ENCODE assay signal across 19 cellular contexts in genomic region chr11:73394416-73395296, GRCh38. TPM values are rescaled to one million over a fixed set of nuclear protein-coding genes. Genes with fewer than 3 reads are reported as not detected.
DNase-seq lines count a peak whose midpoint lies in the region; ATAC-seq, FAIRE-seq and TF ChIP-seq lines count a peak whose summit lies in the region.
"Had no signal": no experiment of that assay in that cellular context is flagged by ENCODE, and none has a peak within 500 bp of the region (broad histone marks: within the 10 kb centered on the region; RNA-seq: fewer than 3 reads in every experiment).

No MANE protein-coding gene starts in this region.

- 92% methylated on average over 34 of the region's 34 CpGs for WGBS in right cardiac atrium
- WGBS in GM12878 (ENCODE audit: insufficient coverage, insufficient replicate concordance, low lambda C conversion rate, missing lambda C conversion rate): 91% methylated on average over 34 of the region's 34 CpGs
- no CpG with 5 or more reads among the region's 34 CpGs for WGBS in neuronal stem cell (ENCODE audit: extremely low coverage in 2 of 2, insufficient read length in 2 of 2, insufficient replicate concordance in 1 of 2), 2 donors
- 81 to 84% methylated on average over 34 of the region's 34 CpGs for WGBS in aorta, 2 donors

- no peak overlapping the region for H2BK120ac ChIP-seq in neuronal stem cell (ENCODE audit: low read depth, low read length)

- H2BK15ac ChIP-seq in neuronal stem cell (ENCODE audit: low read length): no peak overlapping the region

- no peak overlapping the region for H3K4ac ChIP-seq in neuronal stem cell (ENCODE audit: low read length)

- no peaks in the 10 kb centered on the region for H3K4me1 ChIP-seq in right cardiac atrium (ENCODE audit: control insufficient read depth, insufficient read depth, low read length)
- H3K4me1 ChIP-seq in GM12878 (ENCODE audit: control insufficient read depth, insufficient read depth, low read length): no peaks in the 10 kb centered on the region; the same call in 1 of the 2 replicates
- H3K4me1 ChIP-seq in neuronal stem cell (ENCODE audit: control insufficient read depth in 2 of 2, insufficient read depth in 1 of 2, low read depth in 1 of 2, low read length in 2 of 2): no peaks in the 10 kb centered on the region
- no peaks in the 10 kb centered on the region for H3K4me1 ChIP-seq in aorta (ENCODE audit: control insufficient read depth in 1 of 2, insufficient read depth in 2 of 2, low read length in 2 of 2)
- H3K4me1 ChIP-seq: Caco-2 had no signal

- H3K9me3 ChIP-seq in right cardiac atrium (ENCODE audit: control insufficient read depth, low read length) (no peaks in the 10 kb centered on the region), GM12878 (replicated peaks; ENCODE audit: control insufficient read depth, insufficient read depth, low read length) (no peaks in the 10 kb centered on the region), neuronal stem cell (replicated peaks in 1 of 2; ENCODE audit: control insufficient read depth in 2 of 2, insufficient read depth in 1 of 2, low read depth in 1 of 2, low read length in 2 of 2) (no peaks in the 10 kb centered on the region), aorta (ENCODE audit: control insufficient read depth, low read length) (no peaks in the 10 kb centered on the region)
- H3K9me3 ChIP-seq: A549, Caco-2 had no signal

- H4K8ac ChIP-seq in neuronal stem cell (ENCODE audit: low read depth, low read length): no peak overlapping the region

- H3K36me3 ChIP-seq in GM12878 (ENCODE audit: control insufficient read depth in 2 of 2, insufficient read depth in 2 of 2, low read length in 1 of 2): peaks cover 28 to 67% of the 10 kb centered on the region in 2 experiments
- peaks cover 12 to 49% of the 10 kb centered on the region in 2 donors for H3K36me3 ChIP-seq in neuronal stem cell (replicated peaks in 1 of 2; ENCODE audit: control insufficient read depth in 2 of 2, insufficient read depth in 2 of 2, low read length in 2 of 2)
- H3K36me3 ChIP-seq in aorta (ENCODE audit: control insufficient read depth in 1 of 2, insufficient read depth in 2 of 2, low read length in 1 of 2): no peaks in the 10 kb centered on the region

- TF ChIP-seq EP300 in GM12878 (IDR thresholded peaks at IDR 0.05; ENCODE audit: borderline replicate concordance in 1 of 2, control insufficient read depth in 1 of 2, low read depth in 2 of 2, low read length in 2 of 2): no peak

- in situ Hi-C loops in GM12878 (cut with MboI): no loop called here

- no peak overlapping the region for H3K27ac ChIP-seq in right cardiac atrium (ENCODE audit: low read length)
- no peak overlapping the region for H3K27ac ChIP-seq in GM12878 (ENCODE audit: control insufficient read depth, insufficient read depth)
- H3K27ac ChIP-seq in neuronal stem cell (replicated peaks; ENCODE audit: low read length): no peak overlapping the region
- no peak overlapping the region for H3K27ac ChIP-seq in aorta (ENCODE audit: low read depth in 1 of 2, low read length in 2 of 2)
- H3K27ac ChIP-seq: A549, HL-60 had no signal

- H2AK5ac ChIP-seq in neuronal stem cell (ENCODE audit: low read depth, low read length): peak overlapping the region; percentile 16

- H3K4me3 ChIP-seq in right cardiac atrium (ENCODE audit: low read length): no peak overlapping the region
- H3K4me3 ChIP-seq in GM12878: no peak overlapping the region
- no peak overlapping the region for H3K4me3 ChIP-seq in neuronal stem cell (ENCODE audit: low read length in 2 of 2)
- H3K4me3 ChIP-seq in aorta (ENCODE audit: low read length in 2 of 2): no peak overlapping the region
- H3K4me3 ChIP-seq: A549 had no signal

- TF ChIP-seq CTCF in GM12878 (IDR thresholded peaks at IDR 0.05 in 2 of 3, conservative IDR thresholded peaks at IDR 0.05 in 1 of 3; ENCODE audit: control insufficient read depth in 2 of 3, extremely low read depth in 1 of 3, insufficient read depth in 1 of 3, low read depth in 3 of 3, low read length in 3 of 3): no peak

- H3K14ac ChIP-seq in neuronal stem cell (ENCODE audit: low read length): peak overlapping the region; percentile 31

- peak; percentile 54 for TF ChIP-seq POLR2A in GM12878 (IDR thresholded peaks at IDR 0.05; ENCODE audit: low read depth, low read length)

- SMC1A ChIA-PET in GM12878 (lab: Charles Lee; ENCODE audit: uncharacterized antibody, unreplicated experiment): interaction anchor here (1.8 to 3.8 kb wide), 4 partner anchors 11 to 44 kb away, joined by 6 to 44 read pairs (median 16); no protein-coding TSS in a partner anchor

- intact Hi-C loops in right cardiac atrium (cut with DNase I): loop anchor here in 3 of 4 donors (5.0 kb wide), 2 partner anchors 42 to 97 kb away; no protein-coding TSS in a partner anchor
- intact Hi-C loops in Right ventricle myocardium superior (cut with DNase I): loop anchor here (5.0 kb wide), 2 partner anchors 42 to 87 kb away; partner anchors contain the start of gene ARHGEF17
- intact Hi-C loops in GM12878 (cut with micrococcal nuclease; ENCODE audit: unreplicated experiment): no loop called here
- intact Hi-C loops in aorta (cut with DNase I): loop anchor here (5.0 to 10.0 kb wide), 4 partner anchors 42 to 180 kb away; partner anchors contain the start of genes ARHGEF17 (in 1 of the 2) and P2RY2 (in 1 of the 2)

- no peaks in the 10 kb centered on the region for H4K20me1 ChIP-seq in GM12878 (ENCODE audit: control insufficient read depth, insufficient read depth)

- BruUV-seq in GM12878 (replicated peaks; lab: Mats Ljungman, UMichigan): no TSS peak

- H2BK12ac ChIP-seq in neuronal stem cell (ENCODE audit: low read length): no peak overlapping the region

- H4K91ac ChIP-seq in neuronal stem cell (ENCODE audit: low read depth, low read length, poor library complexity): no peak overlapping the region

- no peak for FAIRE-seq in GM12878 (lab: Jason Lieb, UNC)
- FAIRE-seq: A549 had no signal

- RAD21 ChIA-PET in GM12878 (lab: Charles Lee; ENCODE audit: unreplicated experiment): interaction anchor here (1.9 kb wide), 1 partner anchor 28 kb away, joined by 5 read pairs; no protein-coding TSS in a partner anchor

- ATAC-seq in right cardiac atrium: no peak
- no peak for ATAC-seq in Right ventricle myocardium superior (ENCODE audit: poor library complexity)
- ATAC-seq in GM12878: no peak
- no peak for ATAC-seq in aorta (ENCODE audit: low FRiP score)
- no peak for ATAC-seq in HG03342 (IDR thresholded peaks at IDR 0.05; ENCODE audit: unreplicated experiment)
- no peak for ATAC-seq in activated CD4-positive, CD25-positive, alpha-beta regulatory T cell treated with anti-CD3 and anti-CD28 coated beads, Interleukin-2, amount 50 U/mL, for 24 hours
- ATAC-seq: PC-3 had no signal

- H3K4me2 ChIP-seq in GM12878 (ENCODE audit: control insufficient read depth, insufficient read depth) (no peak overlapping the region), neuronal stem cell (ENCODE audit: insufficient read depth, low read length, poor library complexity, severe bottlenecking) (no peak overlapping the region)
- H3K4me2 ChIP-seq: A549 had no signal

- peaks cover 8% of the 10 kb centered on the region for H3K79me1 ChIP-seq in neuronal stem cell (ENCODE audit: low read depth, low read length)

- H2AFZ ChIP-seq in GM12878 (ENCODE audit: control insufficient read depth, low read depth, low read length) (no peak overlapping the region), neuronal stem cell (ENCODE audit: low read length) (no peak overlapping the region)

- POLR2A ChIA-PET in GM12878 (lab: Charles Lee): interaction anchor here (1.2 to 1.5 kb wide), 2 partner anchors 10 to 43 kb away, joined by 3 to 4 read pairs; no protein-coding TSS in a partner anchor

- peak; percentile 13 to 62 (median 48) for DNase-seq in right cardiac atrium
- DNase-seq in Right ventricle myocardium superior: no peak
- no peak for DNase-seq in GM12878 (ENCODE audit: low read depth, low spot score)
- DNase-seq in neuronal stem cell (ENCODE audit: low spot score): no peak
- DNase-seq in aorta: peak; percentile 42 to 72
- DNase-seq in AG08396 (ENCODE audit: low spot score): no peak
- DNase-seq: AML-193; Caco-2; CD4-positive, CD25-positive, alpha-beta regulatory T cell; EL; HCEC 1CT; NCI-H1417; NCI-H2029; NCI-H774; PC-3 had no signal

- H3K23ac ChIP-seq in neuronal stem cell (ENCODE audit: low read depth, low read length, poor library complexity): peak overlapping the region; percentile 13

- H2BK5ac ChIP-seq in neuronal stem cell (ENCODE audit: low read length): peak overlapping the region; percentile 71

- H3K18ac ChIP-seq in neuronal stem cell (ENCODE audit: low read length): no peak overlapping the region

- TF ChIP-seq RAD21 in GM12878 (IDR thresholded peaks at IDR 0.05; ENCODE audit: insufficient read depth, low read depth, low read length): no peak

- H3K9ac ChIP-seq in GM12878 (ENCODE audit: control insufficient read depth, insufficient read depth, low read length) (no peak overlapping the region), neuronal stem cell (ENCODE audit: low read depth, low read length, poor library complexity) (peak overlapping the region; percentile 84)

- peaks cover 11% of the 10 kb centered on the region for H3K79me2 ChIP-seq in GM12878 (ENCODE audit: control insufficient read depth, insufficient read depth, low read length)

- CTCF ChIA-PET in GM12878 (lab: Yijun Ruan, JAX): interaction anchor here (1.2 to 25.6 kb wide), 9 partner anchors 9 to 106 kb away, joined by 3 to 400 read pairs (median 8); no protein-coding TSS in a partner anchor

- H3K27me3 ChIP-seq in right cardiac atrium (ENCODE audit: control insufficient read depth, insufficient read depth): no peaks in the 10 kb centered on the region
- no peaks in the 10 kb centered on the region for H3K27me3 ChIP-seq in GM12878 (replicated peaks in 1 of 2; ENCODE audit: control insufficient read depth in 2 of 2, insufficient read depth in 2 of 2, low read length in 1 of 2)
- H3K27me3 ChIP-seq in neuronal stem cell (ENCODE audit: control insufficient read depth in 3 of 3, insufficient read depth in 3 of 3, low read depth in 1 of 3, low read length in 3 of 3): no peaks in the 10 kb centered on the region
- H3K27me3 ChIP-seq in aorta (ENCODE audit: control insufficient read depth in 1 of 2, insufficient read depth in 2 of 2, low read length in 1 of 2): no peaks in the 10 kb centered on the region

RNA-seq across cellular contexts. Expression of gene RELT, which starts 18.5 kb away (rescaled TPM):
- total RNA-seq in right cardiac atrium: 10 to 100 TPM in 1 of 4 donors, 1 to 10 TPM in 3; 3.9 to 11.2 (median 7.0) TPM
- polyA plus RNA-seq in right cardiac atrium: 4.1 TPM
- total RNA-seq in Right ventricle myocardium superior: 1.3 TPM
- 89.6 and 94.7 TPM in 2 replicates for total RNA-seq in GM12878 (2013; cell fraction: nucleolus; rRNA removed)
- 19.8 and 23.4 TPM in 2 replicates for total RNA-seq in GM12878 (2014; rRNA removed)
- total RNA-seq in GM12878 (2014; rRNA removed; fragmentation: Illumina TruSeq; extraction: Trizol): 10.4 and 10.5 TPM in 2 replicates
- 27.9 and 28.5 TPM in 2 replicates for total RNA-seq in GM12878 (2021)
- 5.2 TPM for polyA plus RNA-seq in GM12878 (2011; ENCODE audit: low read depth)
- polyA plus RNA-seq in GM12878 (2011; rRNA removed): 7.9 and 13.0 TPM in 2 replicates
- polyA plus RNA-seq in GM12878 (2011; cell fraction: cytosol; rRNA removed): 17.2 and 25.3 TPM in 2 replicates
- polyA plus RNA-seq in GM12878 (2011; cell fraction: nucleus; rRNA removed): 96.7 and 106 TPM in 2 replicates
- polyA plus RNA-seq in GM12878 (2012): 16.1 and 16.3 TPM in 2 replicates
- polyA plus RNA-seq in GM12878 (2014; fragmentation: Illumina TruSeq; extraction: Trizol): 2.5 and 8.4 TPM in 2 replicates
- 1 to 10 TPM; 1.2 to 3.0 TPM for polyA plus RNA-seq in GM12878 (2014; fragmentation: Nextera tagmentation; extraction: Ambion mirVana)
- 21.1 and 23.6 TPM in 2 replicates for polyA plus RNA-seq in GM12878 (2014; rRNA removed)
- 10 to 100 TPM in 1 of 2 experiments, 1 to 10 TPM in 1; 8.8 to 11.1 TPM for polyA plus RNA-seq in GM12878 (2016; fragmentation: Nextera tagmentation; extraction: Ambion mirVana)
- polyA minus RNA-seq in GM12878 (2011; rRNA and poly(A)+ RNA removed): 10.7 and 22.1 TPM in 2 replicates
- 8.4 and 10.4 TPM in 2 replicates for polyA minus RNA-seq in GM12878 (2011; cell fraction: cytosol; rRNA and poly(A)+ RNA removed)
- 24.1 and 45.4 TPM in 2 replicates for polyA minus RNA-seq in GM12878 (2011; cell fraction: nucleus; rRNA and poly(A)+ RNA removed)
- 6.6 TPM for polyA plus RNA-seq in neuronal stem cell (2013, experiment 1 of 2)
- polyA plus RNA-seq in neuronal stem cell (2013, experiment 2 of 2): 6.9 TPM
- total RNA-seq in aorta: 10 to 100 TPM; 11.5 to 13.2 TPM
- 1 to 10 TPM; 1.1 to 1.3 TPM for polyA plus RNA-seq in aorta

Comparison
In these comparisons a context has a peak if more than half of its experiments do, and no peak if none do; other contexts are left out.
1. DNase-seq: peak in right cardiac atrium (3 of 3) and aorta (2 of 2); none in Right ventricle myocardium superior (single experiment), GM12878 (single experiment), neuronal stem cell (single experiment) and AG08396 (single experiment).